1 cellular context compared by ENCODE assay signal in genomic region chr7:129866251-129866650, GRCh38.
TF ChIP-seq lines count a peak whose summit lies in the region.

No MANE protein-coding gene starts in this region.

TF ChIP-seq in GM23338, 12 proteins besides CTCF, POLR2A, EP300 and RAD21 (continued from another document):
- TF ChIP-seq EZH2phosphoT487 (IDR thresholded peaks at IDR 0.05; ENCODE audit: unreplicated experiment) (no peak), ZNF114 (CRISPR knock-in tag; IDR thresholded peaks at IDR 0.05) (no peak), ZNF462 (CRISPR knock-in tag; IDR thresholded peaks at IDR 0.05) (no peak)
- TF ChIP-seq, protein P1, sequence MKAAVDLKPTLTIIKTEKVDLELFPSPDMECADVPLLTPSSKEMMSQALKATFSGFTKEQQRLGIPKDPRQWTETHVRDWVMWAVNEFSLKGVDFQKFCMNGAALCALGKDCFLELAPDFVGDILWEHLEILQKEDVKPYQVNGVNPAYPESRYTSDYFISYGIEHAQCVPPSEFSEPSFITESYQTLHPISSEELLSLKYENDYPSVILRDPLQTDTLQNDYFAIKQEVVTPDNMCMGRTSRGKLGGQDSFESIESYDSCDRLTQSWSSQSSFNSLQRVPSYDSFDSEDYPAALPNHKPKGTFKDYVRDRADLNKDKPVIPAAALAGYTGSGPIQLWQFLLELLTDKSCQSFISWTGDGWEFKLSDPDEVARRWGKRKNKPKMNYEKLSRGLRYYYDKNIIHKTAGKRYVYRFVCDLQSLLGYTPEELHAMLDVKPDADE (IDR thresholded peaks at IDR 0.05), result no peak
TF ChIP-seq in GM23338: peak in this region for 0.
